In genomic region chrY:25032900-25033299, GRCh38 we compare ENCODE assay signal across 5 cellular contexts. TPM values are rescaled to one million over a fixed set of nuclear protein-coding genes. Genes with fewer than 3 reads are reported as not detected.
"Had no signal": no experiment of that assay in that cellular context is flagged by ENCODE, and none has a peak within 500 bp of the region (broad histone marks: within the 10 kb centered on the region; RNA-seq: fewer than 3 reads in every experiment).

No MANE protein-coding gene starts in this region.

RNA-seq across cellular contexts. Expression of gene BPY2C, which starts 19.0 kb away (rescaled TPM):
- total RNA-seq: HepG2, HT-29, HT1080, IMR-90, K562 had no signal
